ENCODE assay signal across 25 cellular contexts in the genomic region with DNA sequence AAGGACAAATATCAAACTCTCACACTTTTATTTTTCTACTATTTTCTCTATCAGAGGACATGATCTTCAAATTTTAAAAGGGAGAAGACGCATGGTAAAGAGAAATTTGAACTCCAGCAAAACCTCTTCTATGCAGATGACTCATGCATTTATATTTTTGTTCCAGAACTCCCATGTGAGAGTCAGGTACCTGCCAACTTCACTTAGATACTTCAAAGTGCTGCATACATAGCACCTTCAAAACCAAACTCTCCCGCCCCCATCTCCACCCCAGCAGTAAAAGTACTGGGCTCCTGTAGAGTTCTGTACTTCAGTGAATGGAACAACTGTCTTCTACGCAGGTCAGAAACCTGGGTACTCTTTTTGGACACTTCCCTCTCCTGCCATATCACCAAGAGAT.
A peak's percentile ranks its signal among the peaks of the same experiment; 100 is the strongest.
DNase-seq lines count a peak whose midpoint lies in the region; ATAC-seq lines count a peak whose summit lies in the region.
"Had no signal": no experiment of that assay in that cellular context is flagged by ENCODE, and none has a peak within 500 bp of the region (broad histone marks: within the 10 kb centered on the region; RNA-seq: fewer than 3 reads in every experiment).

No MANE protein-coding gene starts in this region.

- H3K27ac Mint-ChIP-seq in stimulated activated naive CD8-positive, alpha-beta T cell treated with anti-CD3 and anti-CD28 coated beads, Interleukin-15, amount 100 ng/mL, for 72 hours, result no peak overlapping the region
- H3K27ac Mint-ChIP-seq: CD8-positive, alpha-beta memory T cell had no signal

- no peaks in the 10 kb centered on the region for H3K9me3 Mint-ChIP-seq in stimulated activated naive CD8-positive, alpha-beta T cell treated with anti-CD3 and anti-CD28 coated beads, Interleukin-15, amount 100 ng/mL, for 72 hours

- H3K27ac ChIP-seq in caudate nucleus (ENCODE audit: low read depth, low read length), result no peak overlapping the region
- H3K27ac ChIP-seq in temporal lobe (ENCODE audit: low read depth, low read length), result peak overlapping the region; percentile 30
- H3K27ac ChIP-seq: 22Rv1, C4-2B, PC-9, SK-N-MC had no signal

- no peak overlapping the region for H3K4me3 Mint-ChIP-seq in stimulated activated naive CD8-positive, alpha-beta T cell treated with anti-CD3 and anti-CD28 coated beads, Interleukin-15, amount 100 ng/mL, for 72 hours
- H3K4me3 Mint-ChIP-seq: CD8-positive, alpha-beta memory T cell had no signal

- DNase-seq in DMS53 (lab: John Stamatoyannopoulos, UW) (peak; percentile 52), DMS53 treated with DMSO at 0.1 percent for 48 hours (lab: John Stamatoyannopoulos, UW; ENCODE audit: unreplicated experiment) (no peak), caudate nucleus (lab: John Stamatoyannopoulos, UW) (peak in 35 of 61 donors; percentile 1 to 84 (median 20)), head of caudate nucleus (peak in 41 of 42 donors; percentile 7 to 86 (median 59))
- no peak for DNase-seq in stimulated activated naive CD8-positive, alpha-beta T cell treated with anti-CD3 and anti-CD28 coated beads, Interleukin-15, amount 100 ng/mL, for 72 hours
- DNase-seq: Calu3; CD8-positive, alpha-beta memory T cell; EL; GF-D8; MM.1S; NCI-H1048; NCI-H1417 treated with DMSO at 0.1 percent for 48 hours; NCI-H187; NCI-H226; NCI-H510A treated with DMSO at 0.1 percent for 48 hours; NCI-H748 treated with DMSO at 0.1 percent for 48 hours; PC-9; RPMI8226; SHP77 had no signal

- ATAC-seq in HG02840 (IDR thresholded peaks at IDR 0.05; ENCODE audit: low FRiP score, unreplicated experiment) (no peak), GM21381 (IDR thresholded peaks at IDR 0.05; ENCODE audit: unreplicated experiment) (no peak)
- ATAC-seq in stimulated activated naive CD8-positive, alpha-beta T cell treated with anti-CD3 and anti-CD28 coated beads, Interleukin-15, amount 100 ng/mL, for 72 hours, result no peak

- intact Hi-C loops in head of caudate nucleus (cut with DNase I), result no loop called here

- no peaks in the 10 kb centered on the region for H3K4me1 Mint-ChIP-seq in stimulated activated naive CD8-positive, alpha-beta T cell treated with anti-CD3 and anti-CD28 coated beads, Interleukin-15, amount 100 ng/mL, for 72 hours
- H3K4me1 Mint-ChIP-seq: CD8-positive, alpha-beta memory T cell had no signal

- no peaks in the 10 kb centered on the region for H3K27me3 Mint-ChIP-seq in stimulated activated naive CD8-positive, alpha-beta T cell treated with anti-CD3 and anti-CD28 coated beads, Interleukin-15, amount 100 ng/mL, for 72 hours

Comparison
In these comparisons a context has a peak if more than half of its experiments do, and no peak if none do; other contexts are left out.
1. DNase-seq: peak in DMS53 (single experiment), caudate nucleus (35 of 61) and head of caudate nucleus (41 of 42); none in DMS53 treated with DMSO at 0.1 percent for 48 hours (single experiment) and stimulated activated naive CD8-positive, alpha-beta T cell treated with anti-CD3 and anti-CD28 coated beads, Interleukin-15, amount 100 ng/mL, for 72 hours (0 of 2).